ENCODE assay signal across 9 cellular contexts in genomic region chr6:75281643-75282042, GRCh38. TPM values are rescaled to one million over a fixed set of nuclear protein-coding genes. Genes with fewer than 3 reads are reported as not detected.
A peak's percentile ranks its signal among the peaks of the same experiment; 100 is the strongest.
DNase-seq lines count a peak whose midpoint lies in the region; ATAC-seq and TF ChIP-seq lines count a peak whose summit lies in the region.
"Had no signal": no experiment of that assay in that cellular context is flagged by ENCODE, and none has a peak within 500 bp of the region (broad histone marks: within the 10 kb centered on the region; RNA-seq: fewer than 3 reads in every experiment).

No MANE protein-coding gene starts in this region.

- peak; percentile 23 for DNase-seq in GM10266 (ENCODE audit: extremely low spot score)
- DNase-seq in astrocyte of the cerebellum (ENCODE audit: low read depth): no peak
- DNase-seq in natural killer cell treated with Interleukin-12 subunit alpha and Interleukin-12 subunit beta and Interleukin-15 and Interleukin-18, amount 100 ng/mL, for 72 hours (ENCODE audit: low spot score): no peak
- DNase-seq in mesenteric fat pad (ENCODE audit: low spot score): no peak
- DNase-seq in ecto neural progenitor cell (ENCODE audit: low spot score): no peak
- DNase-seq in upper lobe of left lung: no peak

- H3K36me3 Mint-ChIP-seq in natural killer cell treated with Interleukin-12 subunit alpha and Interleukin-12 subunit beta and Interleukin-15 and Interleukin-18, amount 100 ng/mL, for 72 hours: peaks cover 8% of the 10 kb centered on the region

- no peak for TF ChIP-seq POLR2A in upper lobe of left lung (IDR thresholded peaks at IDR 0.05)

- no peaks in the 10 kb centered on the region for H3K9me3 Mint-ChIP-seq in natural killer cell treated with Interleukin-12 subunit alpha and Interleukin-12 subunit beta and Interleukin-15 and Interleukin-18, amount 100 ng/mL, for 72 hours

- no peaks in the 10 kb centered on the region for H3K9me3 ChIP-seq in upper lobe of left lung

- H3K4me1 ChIP-seq in upper lobe of left lung: peaks cover 55 to 72% (median 63%) of the 10 kb centered on the region in 4 donors

- no peaks in the 10 kb centered on the region for H3K36me3 ChIP-seq in upper lobe of left lung

- TF ChIP-seq CTCF in GM10266 (IDR thresholded peaks at IDR 0.05; ENCODE audit: control insufficient read depth, insufficient read depth, low read depth, missing control alignments) (no peak), astrocyte of the cerebellum (IDR thresholded peaks at IDR 0.05; ENCODE audit: low read depth, low read length, missing control alignments) (no peak), upper lobe of left lung (IDR thresholded peaks at IDR 0.05) (no peak)

- H3K4me3 ChIP-seq in astrocyte of the cerebellum (ENCODE audit: low read depth, low read length) (peak overlapping the region; percentile 22), upper lobe of left lung (peak overlapping the region in 2 of 4 donors; percentile 80 to 93)
- H3K4me3 ChIP-seq: lung had no signal

- H3K27me3 Mint-ChIP-seq in natural killer cell treated with Interleukin-12 subunit alpha and Interleukin-12 subunit beta and Interleukin-15 and Interleukin-18, amount 100 ng/mL, for 72 hours: no peaks in the 10 kb centered on the region

- in situ Hi-C loops in astrocyte of the cerebellum (cut with HindIII; ENCODE audit: low sequenced_read_pairs): no loop called here

- H3K27ac ChIP-seq in upper lobe of left lung: peak overlapping the region in 2 of 4 donors; percentile 20 to 93

- no peak for TF ChIP-seq EP300 in upper lobe of left lung (IDR thresholded peaks at IDR 0.05)

- peak overlapping the region in 1 of 2 donors; percentile 57 for H3K27ac Mint-ChIP-seq in natural killer cell treated with Interleukin-12 subunit alpha and Interleukin-12 subunit beta and Interleukin-15 and Interleukin-18, amount 100 ng/mL, for 72 hours

- H3K4me1 Mint-ChIP-seq in natural killer cell treated with Interleukin-12 subunit alpha and Interleukin-12 subunit beta and Interleukin-15 and Interleukin-18, amount 100 ng/mL, for 72 hours (ENCODE audit: low read depth in 2 of 2): peaks cover 28 to 38% of the 10 kb centered on the region in 2 donors

- H3K27me3 ChIP-seq in upper lobe of left lung: no peaks in the 10 kb centered on the region

- ATAC-seq in HG03064 (IDR thresholded peaks at IDR 0.05; ENCODE audit: low read depth, unreplicated experiment) (peak; percentile 21), GM21529 (IDR thresholded peaks at IDR 0.05; ENCODE audit: unreplicated experiment) (no peak), upper lobe of left lung (ENCODE audit: low FRiP score in 2 of 2) (no peak)
- ATAC-seq in natural killer cell treated with Interleukin-12 subunit alpha and Interleukin-12 subunit beta and Interleukin-15 and Interleukin-18, amount 100 ng/mL, for 72 hours: no peak

- H3K4me3 Mint-ChIP-seq in natural killer cell treated with Interleukin-12 subunit alpha and Interleukin-12 subunit beta and Interleukin-15 and Interleukin-18, amount 100 ng/mL, for 72 hours: peak overlapping the region; percentile 68

RNA-seq across cellular contexts. Expression of gene TMEM30A, which starts 2.9 kb away (rescaled TPM):
- 10 to 100 TPM; 60.6 to 81.4 TPM for total RNA-seq in natural killer cell treated with Interleukin-12 subunit alpha and Interleukin-12 subunit beta and Interleukin-15 and Interleukin-18, amount 100 ng/mL, for 72 hours
- 109 TPM for total RNA-seq in mesenteric fat pad
- total RNA-seq in upper lobe of left lung: 100 to 1,000 TPM in 4 of 6 donors, 10 to 100 TPM in 2; 38.8 to 177 (median 140) TPM

RNA-seq across cellular contexts. Expression of gene COX7A2, which starts 38.0 kb away (rescaled TPM):
- 100 to 1,000 TPM; 108 to 521 TPM for total RNA-seq in natural killer cell treated with Interleukin-12 subunit alpha and Interleukin-12 subunit beta and Interleukin-15 and Interleukin-18, amount 100 ng/mL, for 72 hours
- 336 TPM for total RNA-seq in mesenteric fat pad
- 100 to 1,000 TPM in 3 of 6 donors, 10 to 100 TPM in 3; 38.8 to 309 (median 181) TPM for total RNA-seq in upper lobe of left lung
